21 cellular contexts compared by ENCODE assay signal in the genomic region with DNA sequence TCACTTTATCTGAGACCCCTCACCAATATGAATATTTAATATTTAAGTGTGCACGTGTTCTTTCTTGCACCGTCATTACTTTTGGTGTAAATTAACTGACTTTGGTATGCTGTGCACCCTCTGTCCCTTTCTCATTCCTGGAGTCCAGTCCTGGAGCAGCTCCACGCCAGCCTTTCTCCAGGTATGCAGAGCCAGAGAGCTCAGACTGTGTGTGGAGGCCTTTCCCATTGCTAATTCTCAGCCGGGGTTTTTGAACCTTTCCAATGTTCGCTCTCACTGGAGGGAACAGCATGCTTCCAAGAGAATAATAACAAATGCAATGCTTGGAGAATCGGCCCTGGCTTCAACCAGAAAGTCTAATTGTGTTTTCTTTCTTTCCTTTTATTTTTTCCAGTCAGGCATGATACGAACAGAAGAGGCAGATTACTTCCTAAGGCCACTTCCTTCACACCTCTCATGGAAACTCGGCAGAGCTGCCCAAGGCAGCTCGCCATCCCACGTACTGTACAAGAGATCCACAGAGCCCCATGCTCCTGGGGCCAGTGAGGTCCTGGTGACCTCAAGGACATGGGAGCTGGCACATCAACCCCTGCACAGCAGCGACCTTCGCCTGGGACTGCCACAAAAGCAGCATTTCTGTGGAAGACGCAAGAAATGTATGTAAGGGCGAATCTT. TPM values are rescaled to one million over a fixed set of nuclear protein-coding genes. Genes with fewer than 3 reads are reported as not detected.
DNase-seq lines count a peak whose midpoint lies in the region; FAIRE-seq and TF ChIP-seq lines count a peak whose summit lies in the region.
"Had no signal": no experiment of that assay in that cellular context is flagged by ENCODE, and none has a peak within 500 bp of the region (broad histone marks: within the 10 kb centered on the region; RNA-seq: fewer than 3 reads in every experiment).

No MANE protein-coding gene starts in this region.

- H3K27me3 ChIP-seq in HUES6 (ENCODE audit: control insufficient read depth, insufficient read depth, low read length): no peaks in the 10 kb centered on the region
- H3K27me3 ChIP-seq in H1 (replicated peaks in 1 of 4; ENCODE audit: control insufficient read depth in 3 of 4, extremely low read depth in 1 of 4, insufficient read depth in 3 of 4, low read length in 3 of 4): no peaks in the 10 kb centered on the region
- H3K27me3 ChIP-seq in trophoblast cell (ENCODE audit: insufficient read depth, low read length): no peaks in the 10 kb centered on the region
- H3K27me3 ChIP-seq: BE2C had no signal

- H4K91ac ChIP-seq in H1 (replicated peaks; ENCODE audit: insufficient read length, low read length) (peak overlapping the region; percentile 95), trophoblast cell (ENCODE audit: low read depth, low read length) (no peak overlapping the region)

- no peaks in the 10 kb centered on the region for H3K9me3 ChIP-seq in HUES6 (ENCODE audit: control insufficient read depth, insufficient read depth, low read depth, low read length)
- H3K9me3 ChIP-seq in H1 (ENCODE audit: insufficient read depth in 2 of 2, low read depth in 1 of 2, low read length in 1 of 2): no peaks in the 10 kb centered on the region
- H3K9me3 ChIP-seq in trophoblast cell (ENCODE audit: insufficient read depth, low read depth, low read length): no peaks in the 10 kb centered on the region
- H3K9me3 ChIP-seq: BE2C had no signal

- H2BK20ac ChIP-seq in H1 (ENCODE audit: low read length): peak overlapping the region; percentile 73; the same call in 1 of the 2 replicates

- TF ChIP-seq RAD21 in H1 (IDR thresholded peaks at IDR 0.05 in 1 of 2, conservative IDR thresholded peaks at IDR 0.05 in 1 of 2; ENCODE audit: low read depth in 2 of 2, low read length in 2 of 2): no peak

- H3K36me3 ChIP-seq in HUES6 (ENCODE audit: control insufficient read depth, insufficient read depth, low read length) (peaks cover 3% of the 10 kb centered on the region; the same call in 1 of the 2 replicates), H1 (ENCODE audit: control insufficient read depth in 2 of 4, insufficient read depth in 4 of 4, low read length in 3 of 4) (no peaks in the 10 kb centered on the region), trophoblast cell (ENCODE audit: control insufficient read depth in 1 of 2, insufficient read depth in 2 of 2, low read length in 2 of 2) (no peaks in the 10 kb centered on the region)
- H3K36me3 ChIP-seq: BE2C had no signal

- H3K79me2 ChIP-seq in H1 (ENCODE audit: control insufficient read depth in 1 of 2, insufficient read depth in 2 of 2, low read length in 2 of 2) (no peaks in the 10 kb centered on the region), trophoblast cell (ENCODE audit: control insufficient read depth, insufficient read depth, low read length, poor library complexity) (no peaks in the 10 kb centered on the region)

- H3K27ac ChIP-seq in HUES6 (ENCODE audit: low read depth, low read length) (peak overlapping the region; percentile 67), H1 (ENCODE audit: low read depth, low read length) (no peak overlapping the region), trophoblast cell (ENCODE audit: low read depth, low read length) (no peak overlapping the region)

- H3K4me3 ChIP-seq in HUES6 (ENCODE audit: low read depth, low read length) (no peak overlapping the region), H1 (ENCODE audit: extremely low read depth in 1 of 4, insufficient read depth in 2 of 4, low read depth in 3 of 4, low read length in 4 of 4) (peak overlapping the region in 1 of 4 experiments; percentile 43; a peak in 1 of 8 replicates), trophoblast cell (ENCODE audit: low read depth, low read length) (no peak overlapping the region)
- H3K4me3 ChIP-seq: GM12878, K562 had no signal

- DNase-seq in H1 (ENCODE audit: low read depth in 1 of 2, low spot score in 2 of 2): no peak
- peak; percentile 44 for DNase-seq in left kidney (ENCODE audit: low read depth, low spot score)
- no peak for DNase-seq in trophoblast cell
- DNase-seq in activated effector memory CD4-positive, alpha-beta T cell treated with anti-CD3 and anti-CD28 coated beads, Interleukin-2, amount 50 U/mL, for 16 hours: no peak
- no peak for DNase-seq in NCI-H524 treated with DMSO at 0.1 percent for 48 hours (lab: John Stamatoyannopoulos, UW)
- no peak for DNase-seq in inferior parietal cortex (ENCODE audit: extremely low spot score)
- DNase-seq: BE2C; CD4-positive, CD25-positive, alpha-beta regulatory T cell; EL; GOT3; NCI-H1092; NCI-H1436; NCI-H1930; NCI-H2227 treated with DMSO at 0.1 percent for 48 hours; NCI-H510A; NCI-H748 treated with DMSO at 0.1 percent for 48 hours; NK-92 treated with Interleukin-12 subunit alpha and Interleukin-12 subunit beta, amount 100 ng/mL, for 24 hours had no signal

- no peak overlapping the region for H4K5ac ChIP-seq in H1 (ENCODE audit: insufficient read length, low read depth, low read length)

- POLR2A ChIA-PET in H1 (lab: Charles Lee; ENCODE audit: partially characterized antibody): interaction anchor here (1.0 to 5.1 kb wide), 5 partner anchors 16 to 241 kb away, joined by 3 to 25 read pairs (median 4); partner anchors contain the start of genes ADAMTS16 and ICE1

- H3K18ac ChIP-seq in H1 (ENCODE audit: extremely low read depth, low read length) (peak overlapping the region; percentile 89), trophoblast cell (ENCODE audit: low read length) (no peak overlapping the region)

- peak overlapping the region; percentile 94 for H2BK120ac ChIP-seq in H1 (replicated peaks; ENCODE audit: low read depth, low read length)
- H2BK120ac ChIP-seq in trophoblast cell (ENCODE audit: insufficient read depth, low read length, poor library complexity): no peak overlapping the region

- H3K56ac ChIP-seq in H1 (replicated peaks; ENCODE audit: insufficient read length, low read depth, low read length): peak overlapping the region; percentile 60

- H2AK5ac ChIP-seq in H1 (ENCODE audit: low read depth, low read length) (peak overlapping the region; percentile 88), trophoblast cell (ENCODE audit: low read length) (no peak overlapping the region)

- H2BK12ac ChIP-seq in H1 (ENCODE audit: low read depth, low read length): peak overlapping the region; percentile 94
- H2BK12ac ChIP-seq in trophoblast cell (ENCODE audit: low read length): no peak overlapping the region

- no peak overlapping the region for H4K12ac ChIP-seq in trophoblast cell (ENCODE audit: low read depth, low read length)

- TF ChIP-seq EP300 in H1 (IDR thresholded peaks at IDR 0.05; ENCODE audit: borderline replicate concordance in 1 of 2, low read depth in 2 of 2, low read length in 2 of 2): no peak

- H2AFZ ChIP-seq in H1 (ENCODE audit: low read length) (no peak overlapping the region), trophoblast cell (ENCODE audit: insufficient read depth, low read length, poor library complexity) (no peak overlapping the region)

- no peak for FAIRE-seq in H1 (lab: Jason Lieb, UNC)
- FAIRE-seq: GM12878, HepG2, K562 had no signal

- no peaks in the 10 kb centered on the region for H4K20me1 ChIP-seq in H1 (replicated peaks in 1 of 2; ENCODE audit: control insufficient read depth in 1 of 2, insufficient read depth in 2 of 2, low read length in 2 of 2)

- TF ChIP-seq POLR2A in H1 (IDR thresholded peaks at IDR 0.05; ENCODE audit: control extremely low read depth in 1 of 2, low read depth in 2 of 2, low read length in 2 of 2): no peak

- H3K4ac ChIP-seq in H1 (replicated peaks; ENCODE audit: insufficient read length, low read depth, low read length) (peak overlapping the region; percentile 69), trophoblast cell (ENCODE audit: low read depth, low read length) (no peak overlapping the region)

- peak overlapping the region; percentile 82; the same call in 1 of the 2 replicates for H4K8ac ChIP-seq in H1 (ENCODE audit: extremely low read depth, insufficient read depth, low read length)
- no peak overlapping the region for H4K8ac ChIP-seq in trophoblast cell (ENCODE audit: low read depth, low read length)

- no peak overlapping the region for H3K23ac ChIP-seq in H1 (ENCODE audit: insufficient read length)
- no peak overlapping the region for H3K23ac ChIP-seq in trophoblast cell (ENCODE audit: low read length)

- H3K4me2 ChIP-seq in H1 (ENCODE audit: insufficient read depth in 1 of 2, low read depth in 2 of 2, low read length in 2 of 2) (peak overlapping the region; percentile 73 to 77; a peak in 2 of 4 replicates), trophoblast cell (ENCODE audit: low read length) (no peak overlapping the region)

- peaks cover 73% of the 10 kb centered on the region for H3K4me1 ChIP-seq in HUES6 (ENCODE audit: control insufficient read depth, insufficient read depth, low read length)
- peaks cover 23 to 40% (median 32%) of the 10 kb centered on the region in 4 experiments for H3K4me1 ChIP-seq in H1 (replicated peaks in 1 of 4; ENCODE audit: control insufficient read depth in 3 of 4, insufficient read depth in 4 of 4, low read length in 3 of 4)
- peaks cover 2 to 7% of the 10 kb centered on the region in 2 experiments for H3K4me1 ChIP-seq in trophoblast cell (ENCODE audit: control insufficient read depth in 1 of 2, insufficient read depth in 2 of 2, low read length in 2 of 2)
- H3K4me1 ChIP-seq: BE2C had no signal

- H3K23me2 ChIP-seq in H1 (ENCODE audit: low read depth, low read length): no peaks in the 10 kb centered on the region

- CTCF ChIA-PET in H1 (lab: Charles Lee; ENCODE audit: partially characterized antibody): interaction anchor here (0.6 kb wide), 1 partner anchor 240 kb away, joined by 3 read pairs; no protein-coding TSS in a partner anchor

- no peaks in the 10 kb centered on the region for H3K79me1 ChIP-seq in H1 (ENCODE audit: low read depth, low read length)
- peaks cover 2% of the 10 kb centered on the region for H3K79me1 ChIP-seq in trophoblast cell (ENCODE audit: low read length)

- 51% methylated on average over 14 of the region's 14 CpGs; no CpG with 5 or more reads in 1 of the 2 experiments for WGBS in H1 (ENCODE audit: extremely low coverage in 1 of 2, insufficient coverage in 1 of 2, insufficient read length in 1 of 2, insufficient replicate concordance in 2 of 2, low coverage in 1 of 2, low lambda C conversion rate in 2 of 2, missing lambda C conversion rate in 1 of 2), 2 experiments
- no CpG with 5 or more reads among the region's 14 CpGs for WGBS in trophoblast cell (ENCODE audit: extremely low coverage, insufficient coverage, insufficient read length)

- H3K14ac ChIP-seq in H1 (ENCODE audit: insufficient read length): no peak overlapping the region
- H3K14ac ChIP-seq in trophoblast cell (ENCODE audit: low read length): no peak overlapping the region

- TF ChIP-seq CTCF in H1 (IDR thresholded peaks at IDR 0.05; ENCODE audit: control extremely low read depth in 1 of 3, insufficient read depth in 1 of 3, low read depth in 1 of 3, low read length in 3 of 3): no peak

- no peak overlapping the region for H2BK15ac ChIP-seq in H1 (ENCODE audit: low read length)

- H2BK5ac ChIP-seq in H1 (ENCODE audit: low read depth, low read length) (peak overlapping the region; percentile 91; the same call in 1 of the 2 replicates), trophoblast cell (ENCODE audit: low read depth, low read length, poor library complexity) (no peak overlapping the region)

- H3K9ac ChIP-seq in HUES6 (ENCODE audit: low read length) (peak overlapping the region; percentile 46), H1 (replicated peaks in 1 of 4; ENCODE audit: extremely low read depth in 1 of 4, low read depth in 3 of 4, low read length in 3 of 4) (no peak overlapping the region), trophoblast cell (ENCODE audit: low read length) (peak overlapping the region; percentile 39)

RNA-seq across cellular contexts. Expression of gene ADAMTS16, which starts 41.7 kb away (rescaled TPM):
- 14.6 and 16.0 TPM in 2 replicates for total RNA-seq in H1 (2021; fragmentation: NEBNext Ultra II Directional; extraction: Animal tissue kit (Norgen Biotek cat#: 25700))
- 3.7 and 3.9 TPM in 2 replicates for polyA plus RNA-seq in H1 (2011; rRNA removed)
- polyA plus RNA-seq in H1 (2011; cell fraction: cytosol; rRNA removed): 3.8 TPM
- polyA plus RNA-seq in H1 (2011; cell fraction: nucleus; rRNA removed): 10.7 TPM
- 4.1 to 7.1 TPM (median 5.7 TPM) in 4 replicates for polyA plus RNA-seq in H1 (2012, experiment 1 of 2)
- 1.5 TPM for polyA plus RNA-seq in H1 (2012, experiment 2 of 2)
- polyA plus RNA-seq in H1 (2013, experiment 1 of 2): 15.1 TPM
- polyA plus RNA-seq in H1 (2013, experiment 2 of 2): 14.5 TPM
- 12.2 and 14.9 TPM in 2 replicates for polyA minus RNA-seq in H1 (2011; rRNA and poly(A)+ RNA removed)
- 4.7 TPM for polyA minus RNA-seq in H1 (2011; cell fraction: cytosol; rRNA and poly(A)+ RNA removed)
- polyA minus RNA-seq in H1 (2011; cell fraction: nucleus; rRNA and poly(A)+ RNA removed): 35.4 TPM
- 2.9 and 3.1 TPM in 2 replicates for polyA plus RNA-seq in trophoblast cell (2013)
- total RNA-seq: CD4-positive, CD25-positive, alpha-beta regulatory T cell; GM12878; K562 had no signal
- polyA plus RNA-seq: CD4-positive, CD25-positive, alpha-beta regulatory T cell; K562 had no signal

Comparison
In these comparisons a context has a peak if more than half of its experiments do, and no peak if none do; other contexts are left out.
1. H3K9ac ChIP-seq: peak in HUES6 (single experiment) and trophoblast cell (single experiment); none in H1 (0 of 4).